ENCODE assay signal across 11 cellular contexts in the genomic region with DNA sequence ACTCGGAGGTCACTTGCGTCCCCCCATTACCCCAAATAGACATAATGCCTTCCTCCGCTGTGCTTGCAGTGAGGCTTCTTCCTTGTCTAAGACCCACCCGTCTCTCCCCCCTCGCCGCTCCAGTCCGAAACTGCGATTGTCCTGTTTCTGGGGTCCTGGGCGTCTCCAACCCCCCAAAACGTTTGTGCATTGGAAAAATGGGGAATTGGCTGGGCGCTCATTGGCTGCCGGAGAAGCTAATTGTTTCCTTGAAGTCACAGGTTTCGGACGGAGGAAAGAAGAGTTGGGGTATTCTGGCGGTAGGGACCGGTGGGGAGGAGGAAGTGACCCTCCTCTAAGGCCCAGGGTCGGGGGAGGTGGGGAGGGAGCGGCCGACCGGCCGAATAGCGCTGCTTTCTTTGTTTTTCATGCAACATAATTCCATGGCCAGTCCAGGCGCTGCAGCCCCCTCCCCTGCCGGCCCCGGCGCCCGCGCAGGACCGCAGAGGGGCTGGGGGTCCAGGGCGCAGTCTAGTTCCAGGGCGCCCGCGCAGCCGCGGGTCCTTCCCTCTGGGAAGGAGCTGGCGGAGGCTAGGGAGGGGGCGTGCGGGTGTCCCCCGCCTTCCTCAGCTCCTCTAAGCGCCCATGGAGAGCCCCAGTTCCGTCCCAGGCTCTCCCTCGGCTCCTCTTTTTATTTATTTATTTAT. TPM values are rescaled to one million over a fixed set of nuclear protein-coding genes. Genes with fewer than 3 reads are reported as not detected.
A peak's percentile ranks its signal among the peaks of the same experiment; 100 is the strongest.
DNase-seq lines count a peak whose midpoint lies in the region; ATAC-seq and TF ChIP-seq lines count a peak whose summit lies in the region.
"Had no signal": no experiment of that assay in that cellular context is flagged by ENCODE, and none has a peak within 500 bp of the region (broad histone marks: within the 10 kb centered on the region; RNA-seq: fewer than 3 reads in every experiment).

No MANE protein-coding gene starts in this region.

- H3K9me3 Mint-ChIP-seq in activated T-cell treated with anti-CD3 and anti-CD28 coated beads, Interleukin-2, amount 50 U/mL, for 4 hours, result no peaks in the 10 kb centered on the region
- H3K9me3 Mint-ChIP-seq in effector memory CD8-positive, alpha-beta T cell, result no peaks in the 10 kb centered on the region

- peaks cover 2% of the 10 kb centered on the region for H3K4me1 Mint-ChIP-seq in activated T-cell treated with anti-CD3 and anti-CD28 coated beads, Interleukin-2, amount 50 U/mL, for 4 hours (ENCODE audit: low read depth)
- H3K4me1 Mint-ChIP-seq in effector memory CD8-positive, alpha-beta T cell (ENCODE audit: low read depth in 2 of 2), result peaks cover 3 to 6% of the 10 kb centered on the region in 2 donors

- no peak overlapping the region for H3K27ac Mint-ChIP-seq in effector memory CD8-positive, alpha-beta T cell

- H3K9me3 ChIP-seq in mesodermal cell (ENCODE audit: control insufficient read depth, low read length) (no peaks in the 10 kb centered on the region), thoracic aorta (no peaks in the 10 kb centered on the region)

- H3K36me3 Mint-ChIP-seq in activated T-cell treated with anti-CD3 and anti-CD28 coated beads, Interleukin-2, amount 50 U/mL, for 4 hours (ENCODE audit: insufficient read depth), result no peaks in the 10 kb centered on the region
- H3K36me3 Mint-ChIP-seq in effector memory CD8-positive, alpha-beta T cell (ENCODE audit: insufficient read depth), result peaks cover 2% of the 10 kb centered on the region

- no peak for ATAC-seq in activated T-cell treated with anti-CD3 and anti-CD28 coated beads, Interleukin-2, amount 50 U/mL, for 4 hours
- no peak for ATAC-seq in effector memory CD8-positive, alpha-beta T cell (replicated peaks)
- no peak for ATAC-seq in thoracic aorta (ENCODE audit: insufficient number of reproducible peaks, low FRiP score, low read depth)

- TF ChIP-seq CTCF in thoracic aorta (IDR thresholded peaks at IDR 0.05), result no peak

- H3K36me3 ChIP-seq in mesodermal cell (ENCODE audit: control insufficient read depth, insufficient read depth, low read length) (no peaks in the 10 kb centered on the region), thoracic aorta (no peaks in the 10 kb centered on the region)

- peaks cover 29% of the 10 kb centered on the region for H3K27me3 Mint-ChIP-seq in activated T-cell treated with anti-CD3 and anti-CD28 coated beads, Interleukin-2, amount 50 U/mL, for 4 hours (ENCODE audit: low read depth)
- H3K27me3 Mint-ChIP-seq in effector memory CD8-positive, alpha-beta T cell, result peaks cover 31 to 44% of the 10 kb centered on the region in 2 donors

- H3K4me1 ChIP-seq in mesodermal cell (ENCODE audit: control insufficient read depth, insufficient read depth, low read length, poor library complexity, severe bottlenecking) (peaks cover 6% of the 10 kb centered on the region), thoracic aorta (ENCODE audit: control insufficient read depth in 1 of 2, low read depth in 2 of 2) (peaks cover 0 to 14% of the 10 kb centered on the region in 2 donors)

- 27 to 34% methylated on average over 27 to 33 of the region's 42 CpGs for WGBS in mesodermal cell (ENCODE audit: insufficient coverage in 2 of 2), 2 experiments

- no peak for DNase-seq in activated T-cell treated with anti-CD3 and anti-CD28 coated beads, Interleukin-2, amount 50 U/mL, for 4 hours
- no peak for DNase-seq in activated T-cell treated with anti-CD3 and anti-CD28 coated beads, Interleukin-2, amount 50 U/mL, for 1 hour
- no peak for DNase-seq in effector memory CD8-positive, alpha-beta T cell
- DNase-seq in thoracic aorta (ENCODE audit: low spot score) (no peak), NOMO-1 treated with dmso at 0.1 percent for 144 hours (lab: John Stamatoyannopoulos, UW; ENCODE audit: unreplicated experiment) (no peak), hippocampal formation (lab: John Stamatoyannopoulos, UW) (no peak), HCEC 1CT (no peak)
- DNase-seq: activated CD4-positive, alpha-beta T cell treated with anti-CD3 and anti-CD28 coated beads, Interleukin-2, amount 50 U/mL, for 1 hour; NCI-H2107; SHP77 treated with DMSO at 0.1 percent for 48 hours had no signal

- H3K4me3 ChIP-seq in mesodermal cell (ENCODE audit: extremely low read depth, insufficient read depth, low read length, poor library complexity, severe bottlenecking), result peak overlapping the region; percentile 35
- H3K4me3 ChIP-seq in thoracic aorta, result peak overlapping the region; percentile 77

- H3K27me3 ChIP-seq in thoracic aorta (replicated peaks; ENCODE audit: insufficient read depth), result no peaks in the 10 kb centered on the region

- peak overlapping the region; percentile 33 for H3K4me3 Mint-ChIP-seq in activated T-cell treated with anti-CD3 and anti-CD28 coated beads, Interleukin-2, amount 50 U/mL, for 4 hours
- H3K4me3 Mint-ChIP-seq in effector memory CD8-positive, alpha-beta T cell, result peak overlapping the region; percentile 46 to 71

- H3K27ac ChIP-seq in mesodermal cell (ENCODE audit: low read depth, low read length, severe bottlenecking) (no peak overlapping the region), thoracic aorta (no peak overlapping the region)

RNA-seq across cellular contexts. Expression of a gene that starts 12.7 kb away (rescaled TPM):
- 10 to 100 TPM; 12.3 to 15.8 (median 14.2) TPM for total RNA-seq in activated T-cell treated with anti-CD3 and anti-CD28 coated beads, Interleukin-2, amount 50 U/mL, for 4 hours
- 0.85 TPM for polyA plus RNA-seq in mesodermal cell (2013, experiment 1 of 2)
- polyA plus RNA-seq in mesodermal cell (2013, experiment 2 of 2), result 0.81 TPM
- total RNA-seq in thoracic aorta, result 10 to 100 TPM; 61.1 to 75.3 TPM

RNA-seq across cellular contexts. Expression of a gene that starts 49.2 kb away (rescaled TPM):
- total RNA-seq in activated T-cell treated with anti-CD3 and anti-CD28 coated beads, Interleukin-2, amount 50 U/mL, for 4 hours, result 100 to 1,000 TPM; 106 to 130 (median 122) TPM
- 58.7 TPM for polyA plus RNA-seq in mesodermal cell (2013, experiment 1 of 2)
- polyA plus RNA-seq in mesodermal cell (2013, experiment 2 of 2), result 54.0 TPM
- 10 to 100 TPM; 11.0 to 16.7 TPM for total RNA-seq in thoracic aorta

RNA-seq across cellular contexts. Expression of a gene that starts 49.3 kb away (rescaled TPM):
- total RNA-seq in activated T-cell treated with anti-CD3 and anti-CD28 coated beads, Interleukin-2, amount 50 U/mL, for 4 hours, result 10 to 100 TPM; 26.6 to 34.0 (median 29.6) TPM
- polyA plus RNA-seq in mesodermal cell (2013, experiment 1 of 2), result 11.0 TPM
- polyA plus RNA-seq in mesodermal cell (2013, experiment 2 of 2), result 8.9 TPM
- total RNA-seq in thoracic aorta, result 10 to 100 TPM; 24.7 to 40.8 TPM

Comparison
In these comparisons a context has a peak if more than half of its experiments do, and no peak if none do; other contexts are left out.
1. RNA of a gene that starts 49.2 kb away (total RNA-seq): 106 to 130 TPM in activated T-cell treated with anti-CD3 and anti-CD28 coated beads, Interleukin-2, amount 50 U/mL, for 4 hours; 11.0 to 16.7 TPM in thoracic aorta; every median in the first group is over 4 times any median in the second.